In genomic region chr15:29105151-29105785, GRCh38 we compare ENCODE assay signal across 21 cellular contexts.
"Had no signal": no experiment of that assay in that cellular context is flagged by ENCODE, and none has a peak within 500 bp of the region (broad histone marks: within the 10 kb centered on the region; RNA-seq: fewer than 3 reads in every experiment).

No MANE protein-coding gene starts in this region.

- H3K36me3 ChIP-seq: breast epithelium, esophagus squamous epithelium had no signal

- ATAC-seq: activated CD4-positive, alpha-beta T cell treated with anti-CD3 and anti-CD28 coated beads for 36 hours; activated CD8-positive, alpha-beta memory T cell treated with anti-CD3 and anti-CD28 coated beads, Interleukin-2, amount 10 ng/mL, durations not matched to agents 7 days and 5 days; left colon; sciatic nerve; SK-N-SH treated with all-trans-retinoic acid at 6 μM for 48 hours; stimulated activated memory B cell treated with anti-CD40 and anti-IgM and Interleukin-4, amounts not matched to agents 10 μg/mL and 1 μg/mL and 100 μg/mL, for 72 hours; T-cell; WTC11 had no signal

- H3K4me3 ChIP-seq: breast epithelium, esophagus squamous epithelium, smooth muscle cell, testis had no signal

- H3K9me3 ChIP-seq: breast epithelium, esophagus squamous epithelium, testis had no signal

- DNase-seq: activated CD4-positive, alpha-beta memory T cell treated with anti-CD3 and anti-CD28 coated beads for 36 hours; activated CD4-positive, alpha-beta T cell treated with anti-CD3 and anti-CD28 coated beads for 36 hours; activated CD8-positive, alpha-beta memory T cell treated with anti-CD3 and anti-CD28 coated beads, Interleukin-2, amount 10 ng/mL, durations not matched to agents 7 days and 5 days; activated naive CD4-positive, alpha-beta T cell treated with Interleukin-2 at 50 U/mL for 16 hours; activated naive CD8-positive, alpha-beta T cell treated with anti-CD3 and anti-CD28 coated beads, Interleukin-2, amount 10 ng/mL, durations not matched to agents 7 days and 5 days; activated T-cell treated with anti-CD3 and anti-CD28 coated beads, Interleukin-2, amount 50 U/mL, for 1 hour; cerebellar nuclear complex; effector CD8-positive, alpha-beta T cell; esophagus squamous epithelium; left colon; mammary epithelial cell; naive B cell; stimulated activated CD4-positive, alpha-beta T cell treated with anti-CD3 and anti-CD28 coated beads, Interleukin-4, amount 100 ng/mL, for 24 hours; T-cell; testis had no signal

- H3K27ac ChIP-seq: breast epithelium, esophagus squamous epithelium, testis had no signal

- H3K4me1 ChIP-seq: breast epithelium had no signal

- H3K27me3 ChIP-seq: testis had no signal
